Comparison of ENCODE assay signal across 8 cellular contexts in genomic region chr12:76586764-76587395, GRCh38. TPM values are rescaled to one million over a fixed set of nuclear protein-coding genes. Genes with fewer than 3 reads are reported as not detected.
DNase-seq lines count a peak whose midpoint lies in the region; ATAC-seq, FAIRE-seq and TF ChIP-seq lines count a peak whose summit lies in the region.

No MANE protein-coding gene starts in this region.

- no peaks in the 10 kb centered on the region for H3K9me3 ChIP-seq in RWPE2 (ENCODE audit: severe bottlenecking)

- no peaks in the 10 kb centered on the region for H3K4me1 Mint-ChIP-seq in memory B cell

- no peak overlapping the region for H3K4me3 ChIP-seq in AG10803 (ENCODE audit: low read length)
- no peak overlapping the region for H3K4me3 ChIP-seq in RWPE2 (ENCODE audit: severe bottlenecking)

- no peak overlapping the region for H3K27ac Mint-ChIP-seq in memory B cell

- no peaks in the 10 kb centered on the region for H3K27me3 Mint-ChIP-seq in memory B cell

- no peak overlapping the region for H3K27ac ChIP-seq in RWPE2 (ENCODE audit: poor library complexity, severe bottlenecking)

- ATAC-seq in HG03575 (IDR thresholded peaks at IDR 0.05; ENCODE audit: extremely low read depth, insufficient number of reproducible peaks, low FRiP score, unreplicated experiment) = peak; percentile 51
- ATAC-seq in RWPE2 (ENCODE audit: low read depth) = 0 out of 3 replicates have a peak, but pooled peaks have one; percentile 25
- peak; percentile 56 for ATAC-seq in memory B cell (ENCODE audit: low read depth)

- no peaks in the 10 kb centered on the region for H3K9me3 Mint-ChIP-seq in memory B cell

- H3K4me3 Mint-ChIP-seq in memory B cell = no peak overlapping the region

- peak; percentile 78 for TF ChIP-seq CTCF in AG10803 (conservative IDR thresholded peaks at IDR 0.05; ENCODE audit: low read length)
- TF ChIP-seq CTCF in GM12872 (IDR thresholded peaks at IDR 0.05; ENCODE audit: insufficient read depth, low read depth, low read length) = peak; percentile 57
- peak; percentile 83 for TF ChIP-seq CTCF in RWPE2 (IDR thresholded peaks at IDR 0.05; ENCODE audit: poor library complexity, severe bottlenecking)

- no peaks in the 10 kb centered on the region for H3K36me3 Mint-ChIP-seq in memory B cell

- no peaks in the 10 kb centered on the region for H3K36me3 ChIP-seq in RWPE2 (ENCODE audit: low read depth)

- DNase-seq in AG10803 (ENCODE audit: low read depth) (peak; percentile 75), RWPE2 (ENCODE audit: low spot score) (no peak), cerebellum (ENCODE audit: low spot score) (peak; percentile 2), memory B cell (ENCODE audit: low spot score in 2 of 2) (peak; percentile 17 to 40), urothelium cell line (ENCODE audit: low spot score) (peak; percentile 6), occipital lobe (lab: John Stamatoyannopoulos, UW) (no peak)

- no peak for FAIRE-seq in urothelium cell line (lab: Jason Lieb, UNC)

- peaks cover 5% of the 10 kb centered on the region for H3K4me1 ChIP-seq in RWPE2 (ENCODE audit: insufficient read depth, poor library complexity, severe bottlenecking)

- no peaks in the 10 kb centered on the region for H3K27me3 ChIP-seq in RWPE2 (ENCODE audit: insufficient read depth, poor library complexity, severe bottlenecking)

RNA-seq across cellular contexts. Expression of gene OSBPL8, which starts 27.3 kb away (rescaled TPM):
- total RNA-seq in cerebellum (124 TPM), occipital lobe (187 TPM)

Comparison
In these comparisons a context has a peak if more than half of its experiments do, and no peak if none do; other contexts are left out.
1. DNase-seq: peak in AG10803 (single experiment), cerebellum (single experiment), memory B cell (2 of 2) and urothelium cell line (single experiment); none in RWPE2 (single experiment) and occipital lobe (single experiment).
2. Peak in every context shown above with its lines, with median percentiles within 50 percentile points of each other: CTCF ChIP-seq and ATAC-seq.